Comparison of ENCODE assay signal across 8 cellular contexts in genomic region chr3:149813367-149814281, GRCh38. TPM values are rescaled to one million over a fixed set of nuclear protein-coding genes. Genes with fewer than 3 reads are reported as not detected.
DNase-seq lines count a peak whose midpoint lies in the region; ATAC-seq and TF ChIP-seq lines count a peak whose summit lies in the region.

No MANE protein-coding gene starts in this region.

- no peaks in the 10 kb centered on the region for H3K27me3 Mint-ChIP-seq in activated CD8-positive, alpha-beta memory T cell treated with anti-CD3 and anti-CD28 coated beads, Interleukin-2, amount 10 ng/mL, durations not matched to agents 7 days and 5 days

- H4K20me1 ChIP-seq in neural cell (ENCODE audit: insufficient read depth), result no peaks in the 10 kb centered on the region

- TF ChIP-seq CTCF in foreskin keratinocyte (conservative IDR thresholded peaks at IDR 0.05) (no peak), neural cell (IDR thresholded peaks at IDR 0.05; ENCODE audit: poor library complexity, severe bottlenecking) (no peak)

- CTCF ChIA-PET in activated CD8-positive, alpha-beta memory T cell treated with anti-CD3 and anti-CD28 coated beads, Interleukin-2, amount 10 ng/mL, durations not matched to agents 7 days and 5 days (lab: Charles Lee), result interaction anchor here (0.7 to 1.3 kb wide), 4 partner anchors 11 to 146 kb away, joined by 3 to 4 read pairs (median 3); no protein-coding TSS in a partner anchor

- peaks cover 20% of the 10 kb centered on the region for H3K36me3 Mint-ChIP-seq in activated CD8-positive, alpha-beta memory T cell treated with anti-CD3 and anti-CD28 coated beads, Interleukin-2, amount 10 ng/mL, durations not matched to agents 7 days and 5 days

- H3K4me1 ChIP-seq in foreskin keratinocyte, result peaks cover 40% of the 10 kb centered on the region

- peak overlapping the region; percentile 98 for H2AFZ ChIP-seq in neural cell (ENCODE audit: low read depth, low read length)

- no peak for ATAC-seq in activated CD8-positive, alpha-beta memory T cell treated with anti-CD3 and anti-CD28 coated beads, Interleukin-2, amount 10 ng/mL, durations not matched to agents 7 days and 5 days
- ATAC-seq in HG02588 (IDR thresholded peaks at IDR 0.05; ENCODE audit: unreplicated experiment) (peak; percentile 15), foreskin keratinocyte (peak; percentile 11)

- peak overlapping the region; percentile 100 for H3K27ac Mint-ChIP-seq in activated CD8-positive, alpha-beta memory T cell treated with anti-CD3 and anti-CD28 coated beads, Interleukin-2, amount 10 ng/mL, durations not matched to agents 7 days and 5 days

- peaks cover 51% of the 10 kb centered on the region for H3K4me1 Mint-ChIP-seq in activated CD8-positive, alpha-beta memory T cell treated with anti-CD3 and anti-CD28 coated beads, Interleukin-2, amount 10 ng/mL, durations not matched to agents 7 days and 5 days

- H3K4me3 Mint-ChIP-seq in activated CD8-positive, alpha-beta memory T cell treated with anti-CD3 and anti-CD28 coated beads, Interleukin-2, amount 10 ng/mL, durations not matched to agents 7 days and 5 days, result peak overlapping the region; percentile 94

- TF ChIP-seq EP300 in neural cell (conservative IDR thresholded peaks at IDR 0.05; ENCODE audit: poor library complexity, severe bottlenecking), result no peak

- H3K4me2 ChIP-seq in neural cell (ENCODE audit: low read length), result peak overlapping the region; percentile 97

- peak; percentile 47 for DNase-seq in activated CD8-positive, alpha-beta memory T cell treated with anti-CD3 and anti-CD28 coated beads, Interleukin-2, amount 10 ng/mL, durations not matched to agents 7 days and 5 days
- DNase-seq in activated CD8-positive, alpha-beta memory T cell treated with anti-CD3 and anti-CD28 coated beads for 24 hours, result no peak
- DNase-seq in NAMALWA (ENCODE audit: low spot score), result peak; percentile 66
- DNase-seq in activated effector memory CD4-positive, alpha-beta T cell treated with anti-CD3 and anti-CD28 coated beads, Interleukin-2, amount 50 U/mL, for 16 hours, result peak; percentile 68
- peak; percentile 45 to 65 for DNase-seq in foreskin keratinocyte
- no peak for DNase-seq in NCI-H128 (lab: John Stamatoyannopoulos, UW; ENCODE audit: unreplicated experiment)

- peak overlapping the region; percentile 93 for H3K27ac ChIP-seq in foreskin keratinocyte
- H3K27ac ChIP-seq in neural cell (ENCODE audit: low read length), result peak overlapping the region; percentile 83

- H3K79me2 ChIP-seq in neural cell (replicated peaks; ENCODE audit: insufficient read depth, low read length), result peaks cover 47% of the 10 kb centered on the region

- H3K36me3 ChIP-seq in neural cell (ENCODE audit: insufficient read depth, low read length), result no peaks in the 10 kb centered on the region

- H3K27me3 ChIP-seq in foreskin keratinocyte (no peaks in the 10 kb centered on the region), neural cell (ENCODE audit: insufficient read depth, low read depth, low read length) (no peaks in the 10 kb centered on the region)

- H3K9me2 ChIP-seq in neural cell (ENCODE audit: insufficient read depth, low read length), result no peaks in the 10 kb centered on the region

- peak overlapping the region; percentile 87 for H3K4me3 ChIP-seq in neural cell (ENCODE audit: low read length)

- no peaks in the 10 kb centered on the region for H3K9me3 Mint-ChIP-seq in activated CD8-positive, alpha-beta memory T cell treated with anti-CD3 and anti-CD28 coated beads, Interleukin-2, amount 10 ng/mL, durations not matched to agents 7 days and 5 days (ENCODE audit: low read depth)

- peak overlapping the region; percentile 82 for H3K9ac ChIP-seq in neural cell (ENCODE audit: low read length)

- H3K9me3 ChIP-seq in neural cell (ENCODE audit: low read length), result no peaks in the 10 kb centered on the region

- no peaks in the 10 kb centered on the region for H3F3A ChIP-seq in neural cell (ENCODE audit: insufficient read depth, low read length, poor library complexity, severe bottlenecking)

- TF ChIP-seq RAD21 in neural cell (conservative IDR thresholded peaks at IDR 0.05), result no peak

TF ChIP-seq in neural cell, 6 proteins besides CTCF, POLR2A, EP300 and RAD21:
- TF ChIP-seq TAF1 (IDR thresholded peaks at IDR 0.05; ENCODE audit: low read depth) (no peak), SMC3 (conservative IDR thresholded peaks at IDR 0.05; ENCODE audit: poor library complexity) (no peak), POLR2AphosphoS5 (IDR thresholded peaks at IDR 0.05) (no peak), EZH2 (IDR thresholded peaks at IDR 0.05; ENCODE audit: borderline replicate concordance, insufficient read depth, low read length, poor library complexity, severe bottlenecking) (no peak), MXI1 (conservative IDR thresholded peaks at IDR 0.05; ENCODE audit: poor library complexity, severe bottlenecking) (no peak), REST (IDR thresholded peaks at IDR 0.05; ENCODE audit: borderline replicate concordance) (no peak)
TF ChIP-seq in neural cell: peak in this region for 0.

RNA-seq across cellular contexts. Expression of gene RNF13, which starts 0.6 kb away (rescaled TPM):
- 10 to 100 TPM; 29.6 to 39.7 TPM for total RNA-seq in activated CD8-positive, alpha-beta memory T cell treated with anti-CD3 and anti-CD28 coated beads, Interleukin-2, amount 10 ng/mL, durations not matched to agents 7 days and 5 days
- 35.1 and 35.7 TPM in 2 replicates for total RNA-seq in foreskin keratinocyte
- polyA plus RNA-seq in foreskin keratinocyte (16.1 and 17.6 TPM in 2 replicates), neural cell (52.3 and 61.5 TPM in 2 replicates)
- 109 and 115 TPM in 2 replicates for polyA minus RNA-seq in neural cell

RNA-seq across cellular contexts. Expression of gene ANKUB1, which starts 21.3 kb away (rescaled TPM):
- not detected for total RNA-seq in activated CD8-positive, alpha-beta memory T cell treated with anti-CD3 and anti-CD28 coated beads, Interleukin-2, amount 10 ng/mL, durations not matched to agents 7 days and 5 days
- 0.42 and 0.82 TPM in 2 replicates for total RNA-seq in foreskin keratinocyte
- 0.45 and 0.48 TPM in 2 replicates for polyA plus RNA-seq in foreskin keratinocyte
- polyA plus RNA-seq in neural cell, result not detected in 2 replicates
- not detected in 2 replicates for polyA minus RNA-seq in neural cell

Comparison
In these comparisons a context has a peak if more than half of its experiments do, and no peak if none do; other contexts are left out.
1. DNase-seq: peak in activated CD8-positive, alpha-beta memory T cell treated with anti-CD3 and anti-CD28 coated beads, Interleukin-2, amount 10 ng/mL, durations not matched to agents 7 days and 5 days (single experiment), NAMALWA (single experiment), activated effector memory CD4-positive, alpha-beta T cell treated with anti-CD3 and anti-CD28 coated beads, Interleukin-2, amount 50 U/mL, for 16 hours (single experiment) and foreskin keratinocyte (2 of 2); none in activated CD8-positive, alpha-beta memory T cell treated with anti-CD3 and anti-CD28 coated beads for 24 hours (single experiment) and NCI-H128 (single experiment).